11 cellular contexts compared by ENCODE assay signal in genomic region chrX:44223150-44223549, GRCh38.
A peak's percentile ranks its signal among the peaks of the same experiment; 100 is the strongest.
DNase-seq lines count a peak whose midpoint lies in the region; ATAC-seq and TF ChIP-seq lines count a peak whose summit lies in the region.
"Had no signal": no experiment of that assay in that cellular context is flagged by ENCODE, and none has a peak within 500 bp of the region (broad histone marks: within the 10 kb centered on the region; RNA-seq: fewer than 3 reads in every experiment).

No MANE protein-coding gene starts in this region.

- H3K4me3 ChIP-seq in HFF-Myc (replicated peaks; ENCODE audit: low read depth, low read length) (no peak overlapping the region), testis (no peak overlapping the region), tibial nerve (no peak overlapping the region)

- intact Hi-C loops in testis (cut with DNase I; ENCODE audit: low total_unique reads) = no loop called here

- H3K4me1 ChIP-seq in testis (no peaks in the 10 kb centered on the region), tibial nerve (no peaks in the 10 kb centered on the region)

- WGBS in testis, 2 donors = 50 to 58% methylated on average over 2 of the region's 2 CpGs
- WGBS in tibial nerve, 2 donors = 10 to 14% methylated on average over 2 of the region's 2 CpGs

- DNase-seq in HFF-Myc (ENCODE audit: extremely low read depth, low read depth) = peak; percentile 20
- DNase-seq in T1000 (lab: John Stamatoyannopoulos, UW) = peak; percentile 9
- DNase-seq in fibroblast of peridontal ligament (ENCODE audit: extremely low read depth) = peak; percentile 81
- peak; percentile 29 for DNase-seq in testis
- no peak for DNase-seq in activated T-cell treated with anti-CD3 and anti-CD28 coated beads for 4 hours
- DNase-seq in tibial nerve (ENCODE audit: low spot score in 2 of 2) = no peak
- DNase-seq: activated CD4-positive, alpha-beta T cell treated with anti-CD3 and anti-CD28 coated beads, Interleukin-2, amount 50 U/mL, for 1 hour; activated naive CD4-positive, alpha-beta T cell treated with anti-CD3 and anti-CD28 coated beads, Interleukin-2, amount 10 ng/mL, durations not matched to agents 7 days and 5 days; endodermal cell; naive B cell had no signal

- TF ChIP-seq CTCF in HFF-Myc (IDR thresholded peaks at IDR 0.05; ENCODE audit: low read depth, low read length, missing control alignments) (no peak), testis (IDR thresholded peaks at IDR 0.05) (no peak), tibial nerve (IDR thresholded peaks at IDR 0.05) (no peak)

- H3K27ac ChIP-seq in testis (no peak overlapping the region), tibial nerve (peak overlapping the region in 1 of 4 donors; percentile 19)

- no peaks in the 10 kb centered on the region for H3K9me3 ChIP-seq in testis
- no peaks in the 10 kb centered on the region for H3K9me3 ChIP-seq in tibial nerve

- TF ChIP-seq POLR2A in testis (IDR thresholded peaks at IDR 0.05) (no peak), tibial nerve (IDR thresholded peaks at IDR 0.05) (no peak)

- no peak for ATAC-seq in GM18519 (IDR thresholded peaks at IDR 0.05; ENCODE audit: low FRiP score, unreplicated experiment)

- no peak for TF ChIP-seq EP300 in tibial nerve (IDR thresholded peaks at IDR 0.05)

- H3K27me3 ChIP-seq in testis = no peaks in the 10 kb centered on the region
- peaks cover 0 to 5% of the 10 kb centered on the region in 2 donors for H3K27me3 ChIP-seq in tibial nerve

- no peaks in the 10 kb centered on the region for H3K36me3 ChIP-seq in testis (ENCODE audit: low read depth, missing control alignments)
- H3K36me3 ChIP-seq in tibial nerve = no peaks in the 10 kb centered on the region

Comparison
In these comparisons a context has a peak if more than half of its experiments do, and no peak if none do; other contexts are left out.
1. DNase-seq: peak in HFF-Myc (single experiment), T1000 (single experiment), fibroblast of peridontal ligament (single experiment) and testis (single experiment); none in activated T-cell treated with anti-CD3 and anti-CD28 coated beads for 4 hours (single experiment) and tibial nerve (0 of 2).